ENCODE assay signal across 31 cellular contexts in the genomic region with DNA sequence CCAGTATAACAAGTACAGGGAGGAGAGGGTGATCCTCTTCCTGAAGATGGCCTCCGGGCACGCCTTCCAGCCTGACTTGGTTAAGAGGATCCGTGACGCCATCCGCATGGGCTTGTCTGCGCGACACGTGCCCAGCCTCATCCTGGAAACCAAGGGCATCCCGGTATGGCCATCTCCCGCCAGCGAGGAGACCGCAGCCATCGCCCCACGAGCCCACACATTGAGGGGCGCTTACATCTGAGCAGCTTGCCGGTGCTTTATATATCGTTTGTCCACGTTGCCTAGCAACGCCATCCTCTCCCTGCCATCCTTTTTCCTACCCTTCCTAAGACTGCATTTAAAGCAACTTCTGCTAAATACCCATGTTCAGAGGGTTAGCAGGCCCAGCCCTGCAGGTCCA. TPM values are rescaled to one million over a fixed set of nuclear protein-coding genes. Genes with fewer than 3 reads are reported as not detected.
"Had no signal": no experiment of that assay in that cellular context is flagged by ENCODE, and none has a peak within 500 bp of the region (broad histone marks: within the 10 kb centered on the region; RNA-seq: fewer than 3 reads in every experiment).

No MANE protein-coding gene starts in this region.

- H3K27me3 ChIP-seq: body of pancreas, SJSA1 had no signal

- H3K27ac ChIP-seq: body of pancreas, KMS-11, SJSA1, WERI-Rb-1 had no signal

- H3K27me3 Mint-ChIP-seq: activated CD4-positive, alpha-beta memory T cell treated with anti-CD3 and anti-CD28 coated beads, Interleukin-2, amount 10 ng/mL, durations not matched to agents 7 days and 5 days; activated naive CD4-positive, alpha-beta T cell treated with anti-CD3 and anti-CD28 coated beads, Interleukin-2, amount 50 U/mL, for 24 hours; activated naive CD8-positive, alpha-beta T cell treated with anti-CD3 and anti-CD28 coated beads, Interleukin-2, amount 10 ng/mL, durations not matched to agents 7 days and 5 days; activated T-cell treated with anti-CD3 and anti-CD28 coated beads, Interleukin-2, amount 50 U/mL, for 24 hours had no signal

- H3K27ac Mint-ChIP-seq: activated CD4-positive, alpha-beta memory T cell treated with anti-CD3 and anti-CD28 coated beads, Interleukin-2, amount 10 ng/mL, durations not matched to agents 7 days and 5 days; activated naive CD4-positive, alpha-beta T cell treated with anti-CD3 and anti-CD28 coated beads, Interleukin-2, amount 50 U/mL, for 24 hours; activated naive CD8-positive, alpha-beta T cell treated with anti-CD3 and anti-CD28 coated beads, Interleukin-2, amount 10 ng/mL, durations not matched to agents 7 days and 5 days; activated T-cell treated with anti-CD3 and anti-CD28 coated beads, Interleukin-2, amount 50 U/mL, for 24 hours; activated T-helper 2 cell treated with anti-CD3 and anti-CD28 coated beads, Interferon-gamma antibody, Interleukin-2, Interleukin-4, amounts not matched to agents 10 μg/mL and 5 μg/mL and 100 μg/mL, durations not matched to agents 14 hours and 24 hours and 36 hours; T-helper 1 cell treated with Interleukin-12 subunit alpha and Interleukin-12 subunit beta and Interleukin-4 antibody, amounts not matched to agents 30 μg/mL and 1 μg/mL, for 36 hours had no signal

- H3K9me3 Mint-ChIP-seq: activated CD4-positive, alpha-beta memory T cell treated with anti-CD3 and anti-CD28 coated beads, Interleukin-2, amount 10 ng/mL, durations not matched to agents 7 days and 5 days; activated naive CD4-positive, alpha-beta T cell treated with anti-CD3 and anti-CD28 coated beads, Interleukin-2, amount 50 U/mL, for 24 hours; activated naive CD8-positive, alpha-beta T cell treated with anti-CD3 and anti-CD28 coated beads, Interleukin-2, amount 10 ng/mL, durations not matched to agents 7 days and 5 days; activated T-cell treated with anti-CD3 and anti-CD28 coated beads, Interleukin-2, amount 50 U/mL, for 24 hours; activated T-helper 2 cell treated with anti-CD3 and anti-CD28 coated beads, Interferon-gamma antibody, Interleukin-2, Interleukin-4, amounts not matched to agents 10 μg/mL and 5 μg/mL and 100 μg/mL, durations not matched to agents 14 hours and 24 hours and 36 hours; T-helper 1 cell treated with Interleukin-12 subunit alpha and Interleukin-12 subunit beta and Interleukin-4 antibody, amounts not matched to agents 30 μg/mL and 1 μg/mL, for 36 hours had no signal

- H3K36me3 Mint-ChIP-seq: activated naive CD8-positive, alpha-beta T cell treated with anti-CD3 and anti-CD28 coated beads, Interleukin-2, amount 10 ng/mL, durations not matched to agents 7 days and 5 days had no signal

- ATAC-seq: body of pancreas, Panc1 had no signal

- DNase-seq: activated CD4-positive, alpha-beta memory T cell treated with anti-CD3 and anti-CD28 coated beads, Interleukin-2, amount 10 ng/mL, durations not matched to agents 7 days and 5 days; activated CD4-positive, alpha-beta T cell treated with anti-CD3 and anti-CD28 coated beads for 1 hour; activated CD4-positive, alpha-beta T cell treated with anti-CD3 and anti-CD28 coated beads for 48 hours; activated CD4-positive, CD25-positive, alpha-beta regulatory T cell; activated gamma-delta T cell; activated naive CD4-positive, alpha-beta T cell treated with Interleukin-2 at 50 U/mL for 16 hours; activated naive CD8-positive, alpha-beta T cell treated with anti-CD3 and anti-CD28 coated beads, Interleukin-2, amount 10 ng/mL, durations not matched to agents 7 days and 5 days; activated T-cell treated with anti-CD3 and anti-CD28 coated beads, Interleukin-2, amount 50 U/mL, for 24 hours; body of pancreas; cerebellar nuclear complex; MM.1S; MV-4-11; NCI-H1092; NCI-H1436 treated with DMSO at 0.1 percent for 48 hours; NCI-H1694 treated with DMSO at 0.1 percent for 48 hours; NCI-H2029; NCI-H2171 treated with DMSO at 0.1 percent for 48 hours; NCI-H2227 treated with DMSO at 0.1 percent for 48 hours; NCI-H446; NCI-H510A treated with DMSO at 0.1 percent for 48 hours; NCI-H526 treated with DMSO at 0.1 percent for 48 hours; NCI-H774; SHP77 treated with DMSO at 0.1 percent for 48 hours; SK-N-SH; WERI-Rb-1 had no signal

- H3K4me3 ChIP-seq: body of pancreas, SJSA1 had no signal

- H3K4me3 Mint-ChIP-seq: activated CD4-positive, alpha-beta memory T cell treated with anti-CD3 and anti-CD28 coated beads, Interleukin-2, amount 10 ng/mL, durations not matched to agents 7 days and 5 days; activated naive CD4-positive, alpha-beta T cell treated with anti-CD3 and anti-CD28 coated beads, Interleukin-2, amount 50 U/mL, for 24 hours; activated naive CD8-positive, alpha-beta T cell treated with anti-CD3 and anti-CD28 coated beads, Interleukin-2, amount 10 ng/mL, durations not matched to agents 7 days and 5 days; activated T-cell treated with anti-CD3 and anti-CD28 coated beads, Interleukin-2, amount 50 U/mL, for 24 hours; T-helper 1 cell treated with Interleukin-12 subunit alpha and Interleukin-12 subunit beta and Interleukin-4 antibody, amounts not matched to agents 30 μg/mL and 1 μg/mL, for 36 hours had no signal

- H3K4me1 Mint-ChIP-seq: activated CD4-positive, alpha-beta memory T cell treated with anti-CD3 and anti-CD28 coated beads, Interleukin-2, amount 10 ng/mL, durations not matched to agents 7 days and 5 days; activated naive CD4-positive, alpha-beta T cell treated with anti-CD3 and anti-CD28 coated beads, Interleukin-2, amount 50 U/mL, for 24 hours; activated naive CD8-positive, alpha-beta T cell treated with anti-CD3 and anti-CD28 coated beads, Interleukin-2, amount 10 ng/mL, durations not matched to agents 7 days and 5 days had no signal

RNA-seq across cellular contexts. Expression of gene TMEM132B, which starts 49.5 kb away (rescaled TPM):
- total RNA-seq: activated CD4-positive, alpha-beta memory T cell treated with anti-CD3 and anti-CD28 coated beads, Interleukin-2, amount 10 ng/mL, durations not matched to agents 7 days and 5 days; activated naive CD8-positive, alpha-beta T cell treated with anti-CD3 and anti-CD28 coated beads, Interleukin-2, amount 10 ng/mL, durations not matched to agents 7 days and 5 days; activated T-helper 2 cell treated with anti-CD3 and anti-CD28 coated beads, Interferon-gamma antibody, Interleukin-2, Interleukin-4, amounts not matched to agents 10 μg/mL and 5 μg/mL and 100 μg/mL, durations not matched to agents 14 hours and 24 hours and 36 hours had no signal
